ENCODE assay signal across 1 cellular context in genomic region chr11:86790867-86791849, GRCh38.
TF ChIP-seq lines count a peak whose summit lies in the region.

No MANE protein-coding gene starts in this region.

TF ChIP-seq in A549, 52 proteins besides CTCF, POLR2A, EP300 and RAD21:
- TF ChIP-seq HOXB13 (CRISPR knock-in tag; IDR thresholded peaks at IDR 0.05; ENCODE audit: low read depth) (no peak), JUN (IDR thresholded peaks at IDR 0.05) (no peak), HMGXB4 (CRISPR knock-in tag; IDR thresholded peaks at IDR 0.05; ENCODE audit: borderline replicate concordance) (no peak), ATOH8 (CRISPR knock-in tag; IDR thresholded peaks at IDR 0.05; ENCODE audit: low read depth) (no peak), ESRRA (IDR thresholded peaks at IDR 0.05; ENCODE audit: borderline replicate concordance, low read length) (no peak), NFE2L2 (conservative IDR thresholded peaks at IDR 0.05; ENCODE audit: low read length) (no peak), MYC (IDR thresholded peaks at IDR 0.05; ENCODE audit: borderline replicate concordance, low read length) (no peak), EHMT2 (IDR thresholded peaks at IDR 0.05; ENCODE audit: low read depth) (no peak)
